Comparison of ENCODE assay signal across 8 cellular contexts in genomic region chr14:67674139-67674479, GRCh38. TPM values are rescaled to one million over a fixed set of nuclear protein-coding genes. Genes with fewer than 3 reads are reported as not detected.
DNase-seq lines count a peak whose midpoint lies in the region; ATAC-seq, FAIRE-seq and TF ChIP-seq lines count a peak whose summit lies in the region.

No MANE protein-coding gene starts in this region.

- H2BK120ac ChIP-seq in H9 (ENCODE audit: low read depth, low read length, poor library complexity, severe bottlenecking) = no peak overlapping the region

- H3K14ac ChIP-seq in H9 (ENCODE audit: insufficient read depth, low read length) = no peak overlapping the region; the same call in 1 of the 2 replicates

- H2BK5ac ChIP-seq in H9 (ENCODE audit: insufficient read length, low read length) = no peak overlapping the region

- no peak overlapping the region for H3T11ph ChIP-seq in H9 (ENCODE audit: low read length)

- H3K4me3 ChIP-seq in LNCaP clone FGC (ENCODE audit: low read depth, low read length) (peak overlapping the region; percentile 82), SJSA1 (peak overlapping the region; percentile 83)

- H3K27me3 ChIP-seq in H9 (ENCODE audit: insufficient read depth, low read length) (no peaks in the 10 kb centered on the region), SJSA1 (replicated peaks) (no peaks in the 10 kb centered on the region)

- no peak overlapping the region for H3K4ac ChIP-seq in H9 (ENCODE audit: low read depth, low read length)

- H2BK12ac ChIP-seq in H9 (ENCODE audit: insufficient read length, low read depth, low read length) = no peak overlapping the region

- H3K9me3 Mint-ChIP-seq in H9 = no peaks in the 10 kb centered on the region; a peak in 1 of 5 replicates
- no peaks in the 10 kb centered on the region for H3K9me3 Mint-ChIP-seq in activated naive CD8-positive, alpha-beta T cell treated with anti-CD3 and anti-CD28 coated beads for 36 hours

- no peak overlapping the region for H3K18ac ChIP-seq in H9 (ENCODE audit: insufficient read length, low read depth, low read length)

- peak overlapping the region; percentile 52 for H3K4me2 ChIP-seq in H9 (ENCODE audit: insufficient read depth, insufficient read length, low read length)

- H3K27ac ChIP-seq in H9 (ENCODE audit: insufficient read length, low read depth, low read length) (no peak overlapping the region), SJSA1 (peak overlapping the region; percentile 98)

- FAIRE-seq in urothelium cell line (lab: Jason Lieb, UNC) = peak; percentile 62

- no peak overlapping the region for H3K23ac ChIP-seq in H9 (ENCODE audit: insufficient read length, low read depth, low read length)

- H2AK5ac ChIP-seq in H9 (ENCODE audit: insufficient read length, low read length) = no peak overlapping the region

- peak; percentile 11 for DNase-seq in GDM1 (lab: John Stamatoyannopoulos, UW)
- DNase-seq in H9 = peak; percentile 78
- DNase-seq in LNCaP clone FGC (ENCODE audit: low read depth) = no peak
- DNase-seq in SJSA1 (ENCODE audit: low read depth in 1 of 2, low spot score in 2 of 2) = peak in 1 of 2 experiments; percentile 71
- peak; percentile 58 for DNase-seq in activated naive CD8-positive, alpha-beta T cell treated with anti-CD3 and anti-CD28 coated beads for 36 hours
- peak; percentile 90 for DNase-seq in Right ventricle myocardium inferior (ENCODE audit: missing footprints)
- peak; percentile 36 for DNase-seq in omental fat pad (ENCODE audit: low spot score)
- DNase-seq in urothelium cell line (ENCODE audit: low spot score) = peak; percentile 96

- H2BK20ac ChIP-seq in H9 (ENCODE audit: low read depth, low read length, poor library complexity, severe bottlenecking) = no peak overlapping the region

- no peak overlapping the region for H4K5ac ChIP-seq in H9 (ENCODE audit: insufficient read length, low read depth, low read length)

- peaks cover 5% of the 10 kb centered on the region for H3K23me2 ChIP-seq in H9 (ENCODE audit: insufficient read length, low read depth, low read length, poor library complexity, severe bottlenecking)

- no peak overlapping the region for H4K91ac ChIP-seq in H9 (ENCODE audit: insufficient read length, low read depth, low read length)

- no peak overlapping the region for H3K56ac ChIP-seq in H9 (ENCODE audit: insufficient read length, low read depth, low read length)

- peaks cover 2% of the 10 kb centered on the region; the same call in 1 of the 2 replicates for H3K4me1 ChIP-seq in H9 (ENCODE audit: insufficient read depth, low read length)
- H3K4me1 ChIP-seq in SJSA1 (replicated peaks) = peaks cover 16% of the 10 kb centered on the region

- H3K9me3 ChIP-seq in H9 (ENCODE audit: control insufficient read depth, low read depth, low read length) (no peaks in the 10 kb centered on the region), SJSA1 (replicated peaks) (no peaks in the 10 kb centered on the region)

- 0 out of 3 replicates have a peak, but pooled peaks have one; percentile 32 for TF ChIP-seq CTCF in H9 (conservative IDR thresholded peaks at IDR 0.05)
- TF ChIP-seq CTCF in LNCaP clone FGC (IDR thresholded peaks at IDR 0.05; ENCODE audit: control insufficient read depth, extremely low read depth, insufficient read depth) = peak; percentile 22
- TF ChIP-seq CTCF in omental fat pad (IDR thresholded peaks at IDR 0.05) = no peak

- peaks cover 15 to 19% of the 10 kb centered on the region in 2 experiments for H3K4me1 Mint-ChIP-seq in H9
- H3K4me1 Mint-ChIP-seq in activated naive CD8-positive, alpha-beta T cell treated with anti-CD3 and anti-CD28 coated beads for 36 hours = peaks cover 28% of the 10 kb centered on the region

- peak overlapping the region in 2 of 3 experiments; percentile 15 to 53; a peak in 4 of 7 replicates for H3K27ac Mint-ChIP-seq in H9
- H3K27ac Mint-ChIP-seq in activated naive CD8-positive, alpha-beta T cell treated with anti-CD3 and anti-CD28 coated beads for 36 hours = peak overlapping the region; percentile 76

- H3K4me3 Mint-ChIP-seq in H9 = peak overlapping the region; percentile 75 to 83
- H3K4me3 Mint-ChIP-seq in activated naive CD8-positive, alpha-beta T cell treated with anti-CD3 and anti-CD28 coated beads for 36 hours = peak overlapping the region; percentile 81

- peaks cover 9 to 27% (median 26%) of the 10 kb centered on the region in 3 experiments for H3K36me3 Mint-ChIP-seq in H9 (ENCODE audit: insufficient read depth in 1 of 3, low read depth in 3 of 3)
- H3K36me3 Mint-ChIP-seq in activated naive CD8-positive, alpha-beta T cell treated with anti-CD3 and anti-CD28 coated beads for 36 hours = peaks cover 19% of the 10 kb centered on the region

- no CpG with 5 or more reads among the region's 25 CpGs for WGBS in H9 (ENCODE audit: extremely low coverage, insufficient read length, low lambda C conversion rate)

- peak overlapping the region; percentile 79 for H3K9ac ChIP-seq in H9 (ENCODE audit: extremely low read depth, insufficient read length, low read length)

- intact Hi-C loops in Right ventricle myocardium inferior (cut with DNase I) = loop anchor here (2.0 to 5.0 kb wide), 3 partner anchors 21 to 72 kb away; partner anchors contain the start of genes PIGH and RDH11

- H4K8ac ChIP-seq in H9 (replicated peaks; ENCODE audit: insufficient read length, low read depth, low read length) = no peak overlapping the region

- H2AFZ ChIP-seq in H9 (ENCODE audit: low read length) = no peak overlapping the region

- H3K79me2 ChIP-seq in H9 (ENCODE audit: insufficient read depth, low read length) = peaks cover 4% of the 10 kb centered on the region; the same call in 1 of the 2 replicates

- no peaks in the 10 kb centered on the region; the same call in 1 of the 2 replicates for H3K27me3 Mint-ChIP-seq in H9 (ENCODE audit: low read depth)
- no peaks in the 10 kb centered on the region for H3K27me3 Mint-ChIP-seq in activated naive CD8-positive, alpha-beta T cell treated with anti-CD3 and anti-CD28 coated beads for 36 hours

- H4K20me1 ChIP-seq in H9 (ENCODE audit: control insufficient read depth, insufficient read depth, insufficient read length) = no peaks in the 10 kb centered on the region

- ATAC-seq in Right ventricle myocardium inferior = peak; percentile 87
- ATAC-seq in omental fat pad (ENCODE audit: low FRiP score) = peak; percentile 60

- H3K36me3 ChIP-seq in SJSA1 = peaks cover 26% of the 10 kb centered on the region

- no peak overlapping the region for H2BK15ac ChIP-seq in H9 (ENCODE audit: low read depth, low read length)

- no peaks in the 10 kb centered on the region for H3K79me1 ChIP-seq in H9 (ENCODE audit: insufficient read depth, low read depth, low read length, poor library complexity, severe bottlenecking)

RNA-seq across cellular contexts. Expression of gene VTI1B, which starts 0.3 kb away (rescaled TPM):
- total RNA-seq in H9 (2021) (118 and 121 TPM in 2 replicates), Right ventricle myocardium inferior (114 TPM), omental fat pad (100 to 1,000 TPM in 3 of 4 donors, 10 to 100 TPM in 1; 96.1 to 133 (median 114) TPM)
- total RNA-seq in SJSA1 (2014; rRNA removed; shearing (Covaris generic)) = 36.2 and 49.2 TPM in 2 replicates
- 10 to 100 TPM; 70.7 to 72.5 TPM for total RNA-seq in activated naive CD8-positive, alpha-beta T cell treated with anti-CD3 and anti-CD28 coated beads for 36 hours

RNA-seq across cellular contexts. Expression of gene RDH11, which starts 21.5 kb away (rescaled TPM):
- total RNA-seq in H9 (2021) = 83.2 and 83.4 TPM in 2 replicates
- 54.7 and 63.4 TPM in 2 replicates for total RNA-seq in SJSA1 (2014; rRNA removed; shearing (Covaris generic))
- total RNA-seq in activated naive CD8-positive, alpha-beta T cell treated with anti-CD3 and anti-CD28 coated beads for 36 hours = 10 to 100 TPM; 72.5 to 74.0 TPM
- 14.3 TPM for total RNA-seq in Right ventricle myocardium inferior
- 10 to 100 TPM; 29.4 to 38.8 (median 35.3) TPM for total RNA-seq in omental fat pad

RNA-seq across cellular contexts. Expression of gene RDH12, which starts 27.6 kb away (rescaled TPM):
- total RNA-seq in H9 (2021) = 0.70 and 0.74 TPM in 2 replicates
- total RNA-seq in SJSA1 (2014; rRNA removed; shearing (Covaris generic)) = not detected in 2 replicates
- not detected for total RNA-seq in activated naive CD8-positive, alpha-beta T cell treated with anti-CD3 and anti-CD28 coated beads for 36 hours
- total RNA-seq in Right ventricle myocardium inferior = not detected
- total RNA-seq in omental fat pad = under 1 TPM in 1 of 4 donors, not detected in 3; 0.28 TPM

RNA-seq across cellular contexts. Expression of gene ARG2, which starts 54.4 kb away (rescaled TPM):
- total RNA-seq in H9 (2021) (35.2 and 35.5 TPM in 2 replicates), Right ventricle myocardium inferior (1.3 TPM), omental fat pad (10 to 100 TPM in 3 of 4 donors, 1 to 10 TPM in 1; 1.6 to 13.9 (median 11.3) TPM)
- total RNA-seq in SJSA1 (2014; rRNA removed; shearing (Covaris generic)) = 4.9 and 7.4 TPM in 2 replicates
- 10 to 100 TPM in 1 of 2 experiments, 1 to 10 TPM in 1; 8.7 to 10.2 TPM for total RNA-seq in activated naive CD8-positive, alpha-beta T cell treated with anti-CD3 and anti-CD28 coated beads for 36 hours

Comparison
In these comparisons a context has a peak if more than half of its experiments do, and no peak if none do; other contexts are left out.
1. CTCF ChIP-seq: peak in H9 (single experiment) and LNCaP clone FGC (single experiment); none in omental fat pad (0 of 3).